Comparison of ENCODE assay signal across 14 cellular contexts in genomic region chr4:4388418-4388817, GRCh38. TPM values are rescaled to one million over a fixed set of nuclear protein-coding genes. Genes with fewer than 3 reads are reported as not detected.
DNase-seq lines count a peak whose midpoint lies in the region; ATAC-seq, FAIRE-seq and TF ChIP-seq lines count a peak whose summit lies in the region.
"Had no signal": no experiment of that assay in that cellular context is flagged by ENCODE, and none has a peak within 500 bp of the region (broad histone marks: within the 10 kb centered on the region; RNA-seq: fewer than 3 reads in every experiment).

No MANE protein-coding gene starts in this region.

- no peak overlapping the region for H3K18ac ChIP-seq in mesenchymal stem cell (ENCODE audit: low read depth in 1 of 2, low read length in 2 of 2)
- H3K18ac ChIP-seq in trophoblast cell (ENCODE audit: low read length), result no peak overlapping the region

- TF ChIP-seq POLR2A in esophagus squamous epithelium (IDR thresholded peaks at IDR 0.05), result no peak

- H3K14ac ChIP-seq in mesenchymal stem cell (ENCODE audit: low read length in 2 of 2) (no peak overlapping the region), trophoblast cell (ENCODE audit: low read length) (no peak overlapping the region)

- no peak overlapping the region for H4K12ac ChIP-seq in trophoblast cell (ENCODE audit: low read depth, low read length)

- H3K4me3 ChIP-seq in BE2C (ENCODE audit: low read depth, low read length) (peak overlapping the region; percentile 70), GM12864 (ENCODE audit: low read depth, low read length) (peak overlapping the region; percentile 49; the same call in 1 of the 2 replicates), astrocyte (ENCODE audit: insufficient read depth, low read depth, low read length) (no peak overlapping the region), mesenchymal stem cell (ENCODE audit: insufficient read depth in 1 of 2, low read depth in 1 of 2, low read length in 2 of 2) (peak overlapping the region in 1 of 2 experiments; percentile 18), esophagus squamous epithelium (peak overlapping the region in 2 of 4 donors; percentile 44 to 66), trophoblast cell (ENCODE audit: low read depth, low read length) (no peak overlapping the region)

- intact Hi-C loops in esophagus squamous epithelium (cut with DNase I), result no loop called here

- peaks cover 2% of the 10 kb centered on the region for H3K36me3 Mint-ChIP-seq in astrocyte (ENCODE audit: low read depth, unreplicated experiment)

- H2BK5ac ChIP-seq in mesenchymal stem cell (ENCODE audit: low read depth, low read length, poor library complexity, severe bottlenecking) (no peak overlapping the region), trophoblast cell (ENCODE audit: low read depth, low read length, poor library complexity) (no peak overlapping the region)

- TF ChIP-seq CTCF in BE2C (IDR thresholded peaks at IDR 0.05; ENCODE audit: low read depth, low read length) (no peak), GM12864 (IDR thresholded peaks at IDR 0.05; ENCODE audit: low read depth, low read length, missing control alignments) (no peak), astrocyte (IDR thresholded peaks at IDR 0.05; ENCODE audit: insufficient read depth, low read depth, low read length) (no peak), esophagus squamous epithelium (IDR thresholded peaks at IDR 0.05) (no peak)

- H3K4me3 Mint-ChIP-seq in astrocyte (ENCODE audit: unreplicated experiment), result peak overlapping the region; percentile 66
- H3K4me3 Mint-ChIP-seq: dendritic cell treated with granulocyte-macrophage colony-stimulating factor and Interleukin-4, amounts not matched to agents 40 ng/mL and 50 ng/mL, for 4 days had no signal

- H3K4me1 ChIP-seq in BE2C (peaks cover 23% of the 10 kb centered on the region), astrocyte (ENCODE audit: insufficient read depth, low read length) (peaks cover 3% of the 10 kb centered on the region), mesenchymal stem cell (ENCODE audit: control insufficient read depth, insufficient read depth, low read depth, low read length) (peaks cover 24% of the 10 kb centered on the region), esophagus squamous epithelium (peaks cover 21 to 66% (median 38%) of the 10 kb centered on the region in 3 donors), trophoblast cell (ENCODE audit: control insufficient read depth in 1 of 2, insufficient read depth in 2 of 2, low read length in 2 of 2) (peaks cover 14 to 15% of the 10 kb centered on the region in 2 experiments)

- H3K4me1 Mint-ChIP-seq in astrocyte (ENCODE audit: low read depth, unreplicated experiment), result no peaks in the 10 kb centered on the region

- H2BK120ac ChIP-seq in mesenchymal stem cell (ENCODE audit: low read depth, low read length) (no peak overlapping the region), trophoblast cell (ENCODE audit: insufficient read depth, low read length, poor library complexity) (no peak overlapping the region)

- WGBS in mesenchymal stem cell, result 63% methylated on average over 3 of the region's 7 CpGs
- 23 to 26% methylated on average over 5 to 6 of the region's 7 CpGs for WGBS in esophagus squamous epithelium, 2 donors
- no CpG with 5 or more reads among the region's 7 CpGs for WGBS in trophoblast cell (ENCODE audit: extremely low coverage, insufficient coverage, insufficient read length)

- H3K9me3 ChIP-seq in BE2C (no peaks in the 10 kb centered on the region), astrocyte (ENCODE audit: insufficient read depth, low read depth, low read length) (no peaks in the 10 kb centered on the region), mesenchymal stem cell (ENCODE audit: control insufficient read depth, low read length) (no peaks in the 10 kb centered on the region), esophagus squamous epithelium (no peaks in the 10 kb centered on the region), trophoblast cell (ENCODE audit: insufficient read depth, low read depth, low read length) (peaks cover 2% of the 10 kb centered on the region)
- H3K9me3 ChIP-seq: neutrophil had no signal

- no peak overlapping the region for H3K27ac Mint-ChIP-seq in astrocyte (ENCODE audit: unreplicated experiment)
- H3K27ac Mint-ChIP-seq: dendritic cell treated with granulocyte-macrophage colony-stimulating factor and Interleukin-4, amounts not matched to agents 40 ng/mL and 50 ng/mL, for 4 days had no signal

- DNase-seq in BE2C (no peak), GM12864 (ENCODE audit: low read depth) (no peak), astrocyte (ENCODE audit: low read depth) (no peak), mesenchymal stem cell (no peak), esophagus squamous epithelium (lab: John Stamatoyannopoulos, UW) (no peak), NCI-H524 treated with DMSO at 0.1 percent for 48 hours (lab: John Stamatoyannopoulos, UW) (no peak), trophoblast cell (no peak)
- DNase-seq: activated CD8-positive, alpha-beta memory T cell treated with anti-CD3 and anti-CD28 coated beads, Interleukin-2, amount 50 U/mL, for 48 hours; NCI-H2227 treated with DMSO at 0.1 percent for 48 hours had no signal

- H3K27me3 ChIP-seq in BE2C (no peaks in the 10 kb centered on the region), astrocyte (ENCODE audit: insufficient read depth, low read length) (peaks cover 47% of the 10 kb centered on the region), mesenchymal stem cell (ENCODE audit: control insufficient read depth in 1 of 2, insufficient read depth in 1 of 2, low read length in 2 of 2) (peaks cover 85 to 95% of the 10 kb centered on the region in 2 experiments), esophagus squamous epithelium (peaks cover 0 to 99% (median 12%) of the 10 kb centered on the region in 4 donors), trophoblast cell (ENCODE audit: insufficient read depth, low read length) (peaks cover 26% of the 10 kb centered on the region)

- H4K91ac ChIP-seq in mesenchymal stem cell (ENCODE audit: low read length), result no peak overlapping the region
- H4K91ac ChIP-seq in trophoblast cell (ENCODE audit: low read depth, low read length), result no peak overlapping the region

- H3K36me3 ChIP-seq in BE2C (peaks cover 37% of the 10 kb centered on the region), astrocyte (ENCODE audit: insufficient read depth, low read length) (no peaks in the 10 kb centered on the region), mesenchymal stem cell (ENCODE audit: control insufficient read depth in 1 of 2, insufficient read depth in 2 of 2, low read depth in 1 of 2, low read length in 2 of 2) (no peaks in the 10 kb centered on the region), esophagus squamous epithelium (no peaks in the 10 kb centered on the region), trophoblast cell (ENCODE audit: control insufficient read depth in 1 of 2, insufficient read depth in 2 of 2, low read length in 2 of 2) (peaks cover 19 to 28% of the 10 kb centered on the region in 2 experiments)
- H3K36me3 ChIP-seq: neutrophil had no signal

- H3K9ac ChIP-seq in astrocyte (ENCODE audit: low read length) (no peak overlapping the region), mesenchymal stem cell (ENCODE audit: low read length) (no peak overlapping the region), trophoblast cell (ENCODE audit: low read length) (no peak overlapping the region)
- H3K9ac ChIP-seq: KMS-11 had no signal

- peak overlapping the region; percentile 37 for H2BK15ac ChIP-seq in mesenchymal stem cell (ENCODE audit: low read depth, poor library complexity, severe bottlenecking)

- H3K4me2 ChIP-seq in astrocyte (ENCODE audit: low read length) (peak overlapping the region; percentile 82), mesenchymal stem cell (ENCODE audit: low read length, poor library complexity, severe bottlenecking) (no peak overlapping the region), trophoblast cell (ENCODE audit: low read length) (no peak overlapping the region)
- H3K4me2 ChIP-seq: KMS-11 had no signal

- H4K8ac ChIP-seq in mesenchymal stem cell (ENCODE audit: low read length), result no peak overlapping the region
- no peak overlapping the region for H4K8ac ChIP-seq in trophoblast cell (ENCODE audit: low read depth, low read length)

- H2AFZ ChIP-seq in astrocyte (ENCODE audit: low read depth, low read length) (no peak overlapping the region), mesenchymal stem cell (ENCODE audit: low read depth, low read length) (no peak overlapping the region), trophoblast cell (ENCODE audit: insufficient read depth, low read length, poor library complexity) (no peak overlapping the region)

- no peak overlapping the region for H3K4ac ChIP-seq in mesenchymal stem cell (ENCODE audit: low read depth in 1 of 2, low read length in 2 of 2)
- H3K4ac ChIP-seq in trophoblast cell (ENCODE audit: low read depth, low read length), result no peak overlapping the region

- H2BK12ac ChIP-seq in mesenchymal stem cell (ENCODE audit: low read length in 2 of 2), result no peak overlapping the region
- H2BK12ac ChIP-seq in trophoblast cell (ENCODE audit: low read length), result no peak overlapping the region

- no peaks in the 10 kb centered on the region for H4K20me1 ChIP-seq in astrocyte (ENCODE audit: insufficient read depth, low read length)

- no peak for FAIRE-seq in astrocyte (lab: Jason Lieb, UNC)
- FAIRE-seq: D721Med had no signal

- peaks cover 66% of the 10 kb centered on the region for H3K27me3 Mint-ChIP-seq in astrocyte (ENCODE audit: low read depth, unreplicated experiment)

- H3K23ac ChIP-seq in mesenchymal stem cell (ENCODE audit: low read length in 2 of 2) (no peak overlapping the region), trophoblast cell (ENCODE audit: low read length) (no peak overlapping the region)

- no peaks in the 10 kb centered on the region for H3K79me1 ChIP-seq in mesenchymal stem cell (replicated peaks; ENCODE audit: low read length, poor library complexity, severe bottlenecking)
- H3K79me1 ChIP-seq in trophoblast cell (ENCODE audit: low read length), result peaks cover 15% of the 10 kb centered on the region

- no peaks in the 10 kb centered on the region for H3K79me2 ChIP-seq in astrocyte (ENCODE audit: insufficient read depth, low read length)
- peaks cover 4% of the 10 kb centered on the region for H3K79me2 ChIP-seq in trophoblast cell (ENCODE audit: control insufficient read depth, insufficient read depth, low read length, poor library complexity)

- peaks cover 2% of the 10 kb centered on the region for H3K9me3 Mint-ChIP-seq in astrocyte (ENCODE audit: unreplicated experiment)
- H3K9me3 Mint-ChIP-seq: dendritic cell treated with granulocyte-macrophage colony-stimulating factor and Interleukin-4, amounts not matched to agents 40 ng/mL and 50 ng/mL, for 4 days had no signal

- H3K27ac ChIP-seq in astrocyte (ENCODE audit: low read depth, low read length) (no peak overlapping the region), mesenchymal stem cell (ENCODE audit: low read length, poor library complexity, severe bottlenecking) (no peak overlapping the region), esophagus squamous epithelium (no peak overlapping the region), trophoblast cell (ENCODE audit: low read depth, low read length) (no peak overlapping the region)
- H3K27ac ChIP-seq: KMS-11, neutrophil had no signal

- H2AK5ac ChIP-seq in mesenchymal stem cell (ENCODE audit: low read length, severe bottlenecking) (no peak overlapping the region), trophoblast cell (ENCODE audit: low read length) (no peak overlapping the region)

- no peak for ATAC-seq in HG02623 (IDR thresholded peaks at IDR 0.05; ENCODE audit: unreplicated experiment)

RNA-seq across cellular contexts. Expression of gene NSG1, which starts 1.5 kb away (rescaled TPM):
- 49.2 TPM for polyA plus RNA-seq in BE2C (2012; ENCODE audit: insufficient read depth, insufficient read length, low read depth)
- total RNA-seq in astrocyte, result 6.7 and 10.6 TPM in 2 replicates
- 185 TPM for polyA plus RNA-seq in mesenchymal stem cell (2013, experiment 1 of 2)
- 188 TPM for polyA plus RNA-seq in mesenchymal stem cell (2013, experiment 2 of 2)
- 10 to 100 TPM; 21.2 to 48.8 (median 37.5) TPM for total RNA-seq in esophagus squamous epithelium
- polyA plus RNA-seq in trophoblast cell (2013), result 54.6 and 54.7 TPM in 2 replicates

Comparison
In these comparisons a context has a peak if more than half of its experiments do, and no peak if none do; other contexts are left out.
1. H3K4me3 ChIP-seq: peak in BE2C (single experiment) and GM12864 (single experiment); none in astrocyte (single experiment) and trophoblast cell (single experiment).